In the genomic region with DNA sequence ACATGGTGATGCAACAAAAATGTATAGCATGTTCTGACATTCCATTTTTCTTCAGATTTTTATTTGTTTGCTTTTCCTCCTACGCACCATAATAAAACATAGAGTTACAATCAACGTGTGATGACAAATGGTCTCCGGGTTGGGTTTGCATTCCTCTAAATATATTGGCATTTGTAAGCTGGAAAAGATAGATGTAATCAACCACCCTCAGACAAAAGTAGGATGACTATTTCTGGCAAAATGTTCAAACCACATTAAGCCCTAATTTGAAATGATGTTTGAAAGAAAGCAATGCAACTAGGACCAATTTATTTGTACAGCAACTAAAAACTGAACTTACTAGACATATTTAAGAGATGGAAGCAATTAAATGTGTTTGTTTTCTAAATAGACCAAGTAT, we compare ENCODE assay signal across 26 cellular contexts. TPM values are rescaled to one million over a fixed set of nuclear protein-coding genes. Genes with fewer than 3 reads are reported as not detected.
DNase-seq lines count a peak whose midpoint lies in the region; ATAC-seq, FAIRE-seq and TF ChIP-seq lines count a peak whose summit lies in the region.
"Had no signal": no experiment of that assay in that cellular context is flagged by ENCODE, and none has a peak within 500 bp of the region (broad histone marks: within the 10 kb centered on the region; RNA-seq: fewer than 3 reads in every experiment).

No MANE protein-coding gene starts in this region.

- H3K36me3 ChIP-seq in RWPE2 (ENCODE audit: low read depth): no peaks in the 10 kb centered on the region
- H3K36me3 ChIP-seq: BE2C, left ventricle myocardium inferior had no signal

- no peaks in the 10 kb centered on the region for H3K27me3 ChIP-seq in RWPE2 (ENCODE audit: insufficient read depth, poor library complexity, severe bottlenecking)
- H3K27me3 ChIP-seq: BE2C had no signal

- no peak for TF ChIP-seq RAD21 in A549 (conservative IDR thresholded peaks at IDR 0.05 in 1 of 2, IDR thresholded peaks at IDR 0.05 in 1 of 2)

- H3K4me2 ChIP-seq in A549: no peak overlapping the region

- in situ Hi-C loops in ACHN (cut with HindIII; ENCODE audit: low pct_ligation_motif_present, low pct_unique_long_range_greater_than_20kb, low sequenced_read_pairs): no loop called here

- peak in 1 of 2 experiments; percentile 6 for DNase-seq in A549 (ENCODE audit: low read depth in 1 of 2, low spot score in 1 of 2)
- no peak for DNase-seq in HEK293T (ENCODE audit: extremely low spot score)
- no peak for DNase-seq in RWPE2 (ENCODE audit: low spot score)
- peak; percentile 89 for DNase-seq in fibroblast of gingiva (ENCODE audit: low read depth)
- no peak for DNase-seq in SHP77 (lab: John Stamatoyannopoulos, UW)
- no peak for DNase-seq in ACHN
- no peak for DNase-seq in amniotic stem cell (lab: John Stamatoyannopoulos, UW)
- DNase-seq: 8988T; activated naive CD4-positive, alpha-beta T cell treated with anti-CD3 and anti-CD28 coated beads, Interleukin-2, amount 10 ng/mL, durations not matched to agents 7 days and 5 days; BE2C; DMS79; hippocampal formation; KBM-7; left ventricle myocardium inferior; natural killer cell; NCI-H1048; NCI-H1930; NCI-H69; small intestine; stimulated activated CD4-positive, alpha-beta T cell treated with anti-CD3 and anti-CD28 coated beads, Interleukin-1b, Interleukin-23, amount 100 ng/mL, for 48 hours; trophoblast cell had no signal

- POLR2A ChIA-PET in A549 (lab: Yijun Ruan, JAX): no interaction called here
- POLR2A ChIA-PET in HEK293T (lab: Yijun Ruan, JAX): no interaction called here

- 27% methylated on average over 3 of the region's 3 CpGs for WGBS in A549 (ENCODE audit: missing lambda C conversion rate)

- H3K27ac ChIP-seq in A549: no peak overlapping the region
- H3K27ac ChIP-seq in RWPE2 (ENCODE audit: poor library complexity, severe bottlenecking): peak overlapping the region; percentile 94
- H3K27ac ChIP-seq: left ventricle myocardium inferior had no signal

- no peak for TF ChIP-seq EP300 in A549 (IDR thresholded peaks at IDR 0.05)

- H3K4me3 ChIP-seq in A549 (no peak overlapping the region), RWPE2 (ENCODE audit: severe bottlenecking) (no peak overlapping the region)
- H3K4me3 ChIP-seq: GM12878, left ventricle myocardium inferior had no signal

- H3K9me3 ChIP-seq in A549 (0 out of 3 replicates have a peak, but pooled peaks cover 8% of the 10 kb centered on the region), RWPE2 (ENCODE audit: severe bottlenecking) (no peaks in the 10 kb centered on the region)
- H3K9me3 ChIP-seq: BE2C had no signal

- FAIRE-seq in A549 (lab: Jason Lieb, UNC): peak; percentile 68
- FAIRE-seq: endothelial cell of umbilical vein, frontal cortex, GM12878, small intestine had no signal

- no peak for TF ChIP-seq POLR2A in A549 (IDR thresholded peaks at IDR 0.05; ENCODE audit: low read length)

- TF ChIP-seq CTCF in A549 (IDR thresholded peaks at IDR 0.05) (no peak), RWPE2 (IDR thresholded peaks at IDR 0.05; ENCODE audit: poor library complexity, severe bottlenecking) (no peak)

- ATAC-seq in A549 (no peak), RWPE2 (ENCODE audit: low read depth) (peak; percentile 74), GM18861 (IDR thresholded peaks at IDR 0.05; ENCODE audit: unreplicated experiment) (no peak)
- ATAC-seq: GM12878, natural killer cell, WTC11 had no signal

- H3K4me1 ChIP-seq in A549: peaks cover 16% of the 10 kb centered on the region; the same call in 2 of the 3 replicates
- peaks cover 48% of the 10 kb centered on the region for H3K4me1 ChIP-seq in RWPE2 (ENCODE audit: insufficient read depth, poor library complexity, severe bottlenecking)
- H3K4me1 ChIP-seq: BE2C, left ventricle myocardium inferior had no signal

- CTCF ChIA-PET in A549 (lab: Yijun Ruan, JAX): interaction anchor here (1.2 to 1.8 kb wide), 2 partner anchors 22 to 36 kb away, joined by 3 to 4 read pairs; no protein-coding TSS in a partner anchor
- CTCF ChIA-PET in HEK293T (lab: Yijun Ruan, JAX): no interaction called here

TF ChIP-seq in A549, 52 proteins besides CTCF, POLR2A, EP300 and RAD21:
- TF ChIP-seq MYC (IDR thresholded peaks at IDR 0.05; ENCODE audit: borderline replicate concordance, low read length): no peak
- peak; percentile 36; the same call in 1 of the 2 replicates for TF ChIP-seq GATA3 (IDR thresholded peaks at IDR 0.05; ENCODE audit: borderline replicate concordance)

TF ChIP-seq in HEK293T, 16 proteins besides CTCF, POLR2A, EP300 and RAD21:
- no peak for TF ChIP-seq L3MBTL2 (conservative IDR thresholded peaks at IDR 0.05)
- TF ChIP-seq PKNOX1 (IDR thresholded peaks at IDR 0.05): peak; percentile 82
- TF ChIP-seq SUZ12 (IDR thresholded peaks at IDR 0.05): no peak
- no peak for TF ChIP-seq LEF1 (IDR thresholded peaks at IDR 0.05; ENCODE audit: borderline replicate concordance)
- TF ChIP-seq TARDBP (IDR thresholded peaks at IDR 0.05): no peak
- TF ChIP-seq ZNF384 (IDR thresholded peaks at IDR 0.05): no peak
- no peak for TF ChIP-seq ARNT (IDR thresholded peaks at IDR 0.05)
- TF ChIP-seq SP1 (IDR thresholded peaks at IDR 0.05): no peak
- no peak for TF ChIP-seq BHLHE40 (IDR thresholded peaks at IDR 0.05; ENCODE audit: borderline replicate concordance)
- TF ChIP-seq FOXK2 (IDR thresholded peaks at IDR 0.05): no peak
- no peak for TF ChIP-seq FOXA1 (IDR thresholded peaks at IDR 0.05)
- no peak for TF ChIP-seq NFRKB (IDR thresholded peaks at IDR 0.05)
- no peak for TF ChIP-seq ELF4 (IDR thresholded peaks at IDR 0.05)
- TF ChIP-seq HDGF (IDR thresholded peaks at IDR 0.05; ENCODE audit: borderline replicate concordance): no peak
- TF ChIP-seq FOXM1 (IDR thresholded peaks at IDR 0.05; ENCODE audit: borderline replicate concordance): no peak
- peak; percentile 40; the same call in 1 of the 2 replicates for TF ChIP-seq CTBP1 (IDR thresholded peaks at IDR 0.05; ENCODE audit: borderline replicate concordance)

RNA-seq across cellular contexts. Expression of gene SLC25A21, which starts 58.4 kb away (rescaled TPM):
- polyA plus RNA-seq in A549 (2011; rRNA removed) (1.3 and 1.4 TPM in 2 replicates), A549 (2017; fragmentation: RNase III; extraction: RNeasy Plus Mini Kit Qiagen cat#74134 plus additional on column Dnase treatment) (0.57 to 0.89 TPM (median 0.68 TPM) in 3 replicates)
- 0.18 and 0.19 TPM in 2 replicates for polyA plus RNA-seq in A549 (2012; cell fraction: cytosol; rRNA removed)
- 0.12 and 0.22 TPM in 2 replicates for polyA plus RNA-seq in A549 (2012; cell fraction: nucleus; rRNA removed)
- polyA minus RNA-seq in A549 (2011; rRNA and poly(A)+ RNA removed): 0.34 and 0.58 TPM in 2 replicates
